ENCODE assay signal across 14 cellular contexts in genomic region chr1:145234199-145234598, GRCh38. TPM values are rescaled to one million over a fixed set of nuclear protein-coding genes. Genes with fewer than 3 reads are reported as not detected.
"Had no signal": no experiment of that assay in that cellular context is flagged by ENCODE, and none has a peak within 500 bp of the region (broad histone marks: within the 10 kb centered on the region; RNA-seq: fewer than 3 reads in every experiment).

No MANE protein-coding gene starts in this region.

RNA-seq across cellular contexts. Expression of gene PPIAL4D, which starts 7.8 kb away (rescaled TPM):
- total RNA-seq: activated CD8-positive, alpha-beta T cell treated with anti-CD3 and anti-CD28 coated beads, Interleukin-2, amount 10 ng/mL, durations not matched to agents 7 days and 5 days; activated T-cell treated with anti-CD3 and anti-CD28 coated beads, Interleukin-2, amount 50 U/mL, for 4 hours; activated T-helper 17 cell treated with anti-CD3 and anti-CD28 coated beads, Interleukin-2, amount 50 U/mL, for 72 hours; ascending aorta; breast epithelium; cardiac muscle cell; colonic mucosa; dermis microvascular lymphatic vessel endothelial cell; esophagus muscularis mucosa; foreskin keratinocyte; gastrocnemius medialis; heart left ventricle; T-helper 2 cell treated with Interferon-gamma antibody and Interleukin-4, amounts not matched to agents 100 ng/mL and 5 ng/mL, for 36 hours; WTC11 had no signal
- polyA plus RNA-seq: cardiac muscle cell, foreskin keratinocyte, heart left ventricle had no signal
